In the genomic region with DNA sequence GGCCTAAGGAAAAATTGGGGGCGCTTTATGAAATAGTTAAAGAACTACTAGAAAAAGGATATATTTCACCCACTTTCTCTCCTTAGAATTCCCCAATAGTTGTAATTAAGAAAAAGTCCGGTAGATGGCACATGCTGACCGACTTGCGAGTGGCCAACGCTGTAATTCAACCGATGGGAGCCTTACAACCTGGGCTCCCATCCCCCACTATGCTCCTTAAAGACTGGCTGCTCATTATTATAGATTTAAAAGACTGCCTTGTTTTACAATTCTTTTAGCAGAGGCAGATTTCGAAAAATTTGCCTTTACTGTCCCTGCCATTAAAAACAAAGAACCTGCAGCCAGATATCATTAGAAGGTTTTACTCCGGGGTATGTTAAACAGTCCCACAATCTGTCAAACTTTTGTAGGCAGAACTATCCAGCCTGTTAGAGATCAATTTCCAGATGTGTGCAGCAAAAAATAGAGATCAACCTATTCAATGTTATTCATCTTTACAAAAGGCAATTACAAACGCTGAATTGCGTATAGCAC, we compare ENCODE assay signal across 2 cellular contexts.
TF ChIP-seq lines count a peak whose summit lies in the region.

No MANE protein-coding gene starts in this region.

TF ChIP-seq in IMR-90, 13 proteins besides CTCF, POLR2A, EP300 and RAD21:
- peak; percentile 45; the same call in 1 of the 2 replicates for TF ChIP-seq MAZ (IDR thresholded peaks at IDR 0.05; ENCODE audit: borderline replicate concordance, low read depth, low read length)
- peak; percentile 63 for TF ChIP-seq SMC3 (IDR thresholded peaks at IDR 0.05; ENCODE audit: low read depth, low read length)
- TF ChIP-seq MXI1 (IDR thresholded peaks at IDR 0.05; ENCODE audit: borderline replicate concordance, low read depth, low read length): no peak
- no peak for TF ChIP-seq NFE2L2 (IDR thresholded peaks at IDR 0.05; ENCODE audit: low read depth, low read length)

TF ChIP-seq in neural cell, 6 proteins besides CTCF, POLR2A, EP300 and RAD21:
- TF ChIP-seq SMC3 (conservative IDR thresholded peaks at IDR 0.05; ENCODE audit: poor library complexity) (peak; percentile 82), TAF1 (IDR thresholded peaks at IDR 0.05; ENCODE audit: low read depth) (no peak), MXI1 (conservative IDR thresholded peaks at IDR 0.05; ENCODE audit: poor library complexity, severe bottlenecking) (no peak), EZH2 (IDR thresholded peaks at IDR 0.05; ENCODE audit: borderline replicate concordance, insufficient read depth, low read length, poor library complexity, severe bottlenecking) (no peak), POLR2AphosphoS5 (IDR thresholded peaks at IDR 0.05) (no peak)
- TF ChIP-seq, protein P1, sequence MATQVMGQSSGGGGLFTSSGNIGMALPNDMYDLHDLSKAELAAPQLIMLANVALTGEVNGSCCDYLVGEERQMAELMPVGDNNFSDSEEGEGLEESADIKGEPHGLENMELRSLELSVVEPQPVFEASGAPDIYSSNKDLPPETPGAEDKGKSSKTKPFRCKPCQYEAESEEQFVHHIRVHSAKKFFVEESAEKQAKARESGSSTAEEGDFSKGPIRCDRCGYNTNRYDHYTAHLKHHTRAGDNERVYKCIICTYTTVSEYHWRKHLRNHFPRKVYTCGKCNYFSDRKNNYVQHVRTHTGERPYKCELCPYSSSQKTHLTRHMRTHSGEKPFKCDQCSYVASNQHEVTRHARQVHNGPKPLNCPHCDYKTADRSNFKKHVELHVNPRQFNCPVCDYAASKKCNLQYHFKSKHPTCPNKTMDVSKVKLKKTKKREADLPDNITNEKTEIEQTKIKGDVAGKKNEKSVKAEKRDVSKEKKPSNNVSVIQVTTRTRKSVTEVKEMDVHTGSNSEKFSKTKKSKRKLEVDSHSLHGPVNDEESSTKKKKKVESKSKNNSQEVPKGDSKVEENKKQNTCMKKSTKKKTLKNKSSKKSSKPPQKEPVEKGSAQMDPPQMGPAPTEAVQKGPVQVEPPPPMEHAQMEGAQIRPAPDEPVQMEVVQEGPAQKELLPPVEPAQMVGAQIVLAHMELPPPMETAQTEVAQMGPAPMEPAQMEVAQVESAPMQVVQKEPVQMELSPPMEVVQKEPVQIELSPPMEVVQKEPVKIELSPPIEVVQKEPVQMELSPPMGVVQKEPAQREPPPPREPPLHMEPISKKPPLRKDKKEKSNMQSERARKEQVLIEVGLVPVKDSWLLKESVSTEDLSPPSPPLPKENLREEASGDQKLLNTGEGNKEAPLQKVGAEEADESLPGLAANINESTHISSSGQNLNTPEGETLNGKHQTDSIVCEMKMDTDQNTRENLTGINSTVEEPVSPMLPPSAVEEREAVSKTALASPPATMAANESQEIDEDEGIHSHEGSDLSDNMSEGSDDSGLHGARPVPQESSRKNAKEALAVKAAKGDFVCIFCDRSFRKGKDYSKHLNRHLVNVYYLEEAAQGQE (IDR thresholded peaks at IDR 0.05; ENCODE audit: borderline replicate concordance): no peak
